In genomic region chr17:69150333-69150732, GRCh38 we compare ENCODE assay signal across 24 cellular contexts. TPM values are rescaled to one million over a fixed set of nuclear protein-coding genes. Genes with fewer than 3 reads are reported as not detected.
DNase-seq lines count a peak whose midpoint lies in the region; ATAC-seq and TF ChIP-seq lines count a peak whose summit lies in the region.
"Had no signal": no experiment of that assay in that cellular context is flagged by ENCODE, and none has a peak within 500 bp of the region (broad histone marks: within the 10 kb centered on the region; RNA-seq: fewer than 3 reads in every experiment).

No MANE protein-coding gene starts in this region.

- H3K4me2 ChIP-seq in GM23248 (ENCODE audit: unreplicated experiment), result no peak overlapping the region
- H3K4me2 ChIP-seq: A549 had no signal

- no peaks in the 10 kb centered on the region for H3F3A ChIP-seq in GM23248 (ENCODE audit: insufficient read depth)

- TF ChIP-seq CTCF in fibroblast of villous mesenchyme (IDR thresholded peaks at IDR 0.05; ENCODE audit: insufficient read depth, low read depth, low read length) (no peak), esophagus squamous epithelium (IDR thresholded peaks at IDR 0.05) (no peak), Calu3 (IDR thresholded peaks at IDR 0.05; ENCODE audit: unreplicated experiment) (no peak)

- DNase-seq in GM23248 (no peak), adipocyte (ENCODE audit: low read depth) (peak; percentile 35), fibroblast of villous mesenchyme (ENCODE audit: low read depth) (peak; percentile 20), sciatic nerve (ENCODE audit: low spot score) (no peak), EL (no peak), esophagus squamous epithelium (lab: John Stamatoyannopoulos, UW) (no peak), Calu3 (no peak)
- DNase-seq: 8988T; ACHN; AML-193; BE2C; CD4-positive, alpha-beta T cell; CD8-positive, alpha-beta memory T cell; COR-L47; DMS153; DND-41; GDM1; GOT3; HFFc6 had no signal

- peak overlapping the region; percentile 3; the same call in 1 of the 2 replicates for H2AFZ ChIP-seq in GM23248

- no peaks in the 10 kb centered on the region for H3K9me3 ChIP-seq in GM23248 (ENCODE audit: low read depth)
- H3K9me3 ChIP-seq in adipocyte (ENCODE audit: control insufficient read depth, low read length), result no peaks in the 10 kb centered on the region
- no peaks in the 10 kb centered on the region for H3K9me3 ChIP-seq in esophagus squamous epithelium
- H3K9me3 ChIP-seq: A549, BE2C, HAP-1 had no signal

- TF ChIP-seq POLR2A in esophagus squamous epithelium (IDR thresholded peaks at IDR 0.05), result no peak

- CTCF ChIA-PET in Calu3 (lab: Charles Lee), result interaction anchor here (0.6 kb wide), 1 partner anchor 1918 kb away, joined by 3 read pairs; no protein-coding TSS in a partner anchor

- peak; percentile 41 for ATAC-seq in sciatic nerve
- ATAC-seq: A549, GM12878 had no signal

- H3K27ac Mint-ChIP-seq in Calu3 (ENCODE audit: unreplicated experiment), result no peak overlapping the region
- H3K27ac Mint-ChIP-seq: CD4-positive, alpha-beta T cell; CD8-positive, alpha-beta memory T cell; HFFc6 had no signal

- H3K79me2 ChIP-seq in GM23248 (ENCODE audit: insufficient read depth), result no peaks in the 10 kb centered on the region

- H3K27me3 ChIP-seq in GM23248 (replicated peaks; ENCODE audit: insufficient read depth) (no peaks in the 10 kb centered on the region), adipocyte (replicated peaks; ENCODE audit: control insufficient read depth, insufficient read depth, low read length) (no peaks in the 10 kb centered on the region), esophagus squamous epithelium (no peaks in the 10 kb centered on the region)
- H3K27me3 ChIP-seq: BE2C; BLaER1 treated with 17β-estradiol and CSF1 and Interleukin-3, amounts not matched to agents 10 nM and 100 nM had no signal

- no peaks in the 10 kb centered on the region for H4K20me1 ChIP-seq in GM23248 (ENCODE audit: insufficient read depth)
- H4K20me1 ChIP-seq: BLaER1 treated with 17β-estradiol and CSF1 and Interleukin-3, amounts not matched to agents 10 nM and 100 nM had no signal

- in situ Hi-C loops in GM23248 (cut with MboI), result no loop called here

- H3K4me3 ChIP-seq in GM23248 (no peak overlapping the region), adipocyte (ENCODE audit: low read length) (no peak overlapping the region), fibroblast of villous mesenchyme (ENCODE audit: low read depth, low read length) (no peak overlapping the region), esophagus squamous epithelium (no peak overlapping the region)
- H3K4me3 ChIP-seq: A549; BLaER1 treated with 17β-estradiol and CSF1 and Interleukin-3, amounts not matched to agents 10 nM and 100 nM; GM12878; HAP-1 had no signal

- no peaks in the 10 kb centered on the region for H3K36me3 ChIP-seq in GM23248 (ENCODE audit: low read depth)
- no peaks in the 10 kb centered on the region for H3K36me3 ChIP-seq in adipocyte (ENCODE audit: control insufficient read depth, insufficient read depth, low read length, severe bottlenecking)
- peaks cover 0 to 21% (median 0%) of the 10 kb centered on the region in 3 donors for H3K36me3 ChIP-seq in esophagus squamous epithelium
- H3K36me3 ChIP-seq: BE2C; BLaER1 treated with 17β-estradiol and CSF1 and Interleukin-3, amounts not matched to agents 10 nM and 100 nM; HAP-1 had no signal

- H3K27me3 Mint-ChIP-seq in Calu3 (ENCODE audit: unreplicated experiment), result no peaks in the 10 kb centered on the region
- H3K27me3 Mint-ChIP-seq: CD4-positive, alpha-beta T cell; CD8-positive, alpha-beta memory T cell had no signal

- no peak overlapping the region for H3K4me3 Mint-ChIP-seq in Calu3 (ENCODE audit: low read depth, unreplicated experiment)
- H3K4me3 Mint-ChIP-seq: CD14-positive monocyte; CD4-positive, alpha-beta T cell; CD8-positive, alpha-beta memory T cell; HFFc6 had no signal

- intact Hi-C loops in sciatic nerve (cut with DNase I) (no loop called here), esophagus squamous epithelium (cut with DNase I) (no loop called here), Calu3 (cut with micrococcal nuclease; ENCODE audit: unreplicated experiment) (no loop called here)

- peaks cover 4% of the 10 kb centered on the region for H3K9me3 Mint-ChIP-seq in Calu3 (ENCODE audit: low read depth, unreplicated experiment)
- H3K9me3 Mint-ChIP-seq: CD4-positive, alpha-beta T cell; CD8-positive, alpha-beta memory T cell; HFFc6 had no signal

- H3K27ac ChIP-seq in GM23248 (no peak overlapping the region), esophagus squamous epithelium (no peak overlapping the region)
- H3K27ac ChIP-seq: A549; BLaER1 treated with 17β-estradiol and CSF1 and Interleukin-3, amounts not matched to agents 10 nM and 100 nM had no signal

- H3K4me1 Mint-ChIP-seq in Calu3 (ENCODE audit: low read depth, unreplicated experiment), result no peaks in the 10 kb centered on the region
- H3K4me1 Mint-ChIP-seq: CD14-positive monocyte; CD8-positive, alpha-beta memory T cell had no signal

- H3K9ac ChIP-seq in GM23248, result no peak overlapping the region
- H3K9ac ChIP-seq in adipocyte (ENCODE audit: low read length), result no peak overlapping the region
- H3K9ac ChIP-seq: BLaER1 treated with 17β-estradiol and CSF1 and Interleukin-3, amounts not matched to agents 10 nM and 100 nM had no signal

- BruUV-seq in Calu3 (replicated peaks; lab: Mats Ljungman, UMichigan), result no TSS peak

- no peaks in the 10 kb centered on the region for H3K36me3 Mint-ChIP-seq in Calu3 (ENCODE audit: insufficient read depth, unreplicated experiment)
- H3K36me3 Mint-ChIP-seq: CD14-positive monocyte had no signal

- WGBS in GM23248 (ENCODE audit: low coverage in 1 of 2, low lambda C conversion rate in 2 of 2, missing lambda C conversion rate in 2 of 2), 2 experiments, result 74 to 85% methylated on average over 1 of the region's 1 CpG
- 33 to 63% methylated on average over 1 of the region's 1 CpG for WGBS in esophagus squamous epithelium, 2 donors

- no peaks in the 10 kb centered on the region for H3K9me2 ChIP-seq in GM23248 (ENCODE audit: insufficient read depth)

- peaks cover 3% of the 10 kb centered on the region; the same call in 1 of the 2 replicates for H3K4me1 ChIP-seq in GM23248 (ENCODE audit: insufficient read depth)
- H3K4me1 ChIP-seq in adipocyte (ENCODE audit: control insufficient read depth, insufficient read depth, low read length), result peaks cover 25% of the 10 kb centered on the region
- no peaks in the 10 kb centered on the region for H3K4me1 ChIP-seq in esophagus squamous epithelium
- H3K4me1 ChIP-seq: A549, BE2C, HAP-1 had no signal

RNA-seq across cellular contexts. Expression of gene ABCA6, which starts 8.6 kb away (rescaled TPM):
- 5.3 and 6.4 TPM in 2 replicates for total RNA-seq in GM23248 (2014; rRNA removed; shearing (Covaris generic))
- 2.1 and 2.8 TPM in 2 replicates for polyA plus RNA-seq in GM23248 (2016; fragmentation: Nextera tagmentation; extraction: Ambion mirVana)
- total RNA-seq in fibroblast of villous mesenchyme (3.9 and 6.4 TPM in 2 replicates), sciatic nerve (225 TPM), esophagus squamous epithelium (10 to 100 TPM in 2 of 4 donors, 1 to 10 TPM in 2; 4.2 to 52.1 (median 8.9) TPM), Calu3 (2022) (0.44 TPM in 1 of 2 replicates, not detected in the other)
- polyA plus RNA-seq: CD8-positive, alpha-beta memory T cell had no signal

Comparison
In these comparisons a context has a peak if more than half of its experiments do, and no peak if none do; other contexts are left out.
1. DNase-seq: peak in adipocyte (single experiment) and fibroblast of villous mesenchyme (single experiment); none in GM23248 (single experiment), sciatic nerve (single experiment), EL (single experiment), esophagus squamous epithelium (single experiment) and Calu3 (single experiment).